ENCODE assay signal across 20 cellular contexts in the genomic region with DNA sequence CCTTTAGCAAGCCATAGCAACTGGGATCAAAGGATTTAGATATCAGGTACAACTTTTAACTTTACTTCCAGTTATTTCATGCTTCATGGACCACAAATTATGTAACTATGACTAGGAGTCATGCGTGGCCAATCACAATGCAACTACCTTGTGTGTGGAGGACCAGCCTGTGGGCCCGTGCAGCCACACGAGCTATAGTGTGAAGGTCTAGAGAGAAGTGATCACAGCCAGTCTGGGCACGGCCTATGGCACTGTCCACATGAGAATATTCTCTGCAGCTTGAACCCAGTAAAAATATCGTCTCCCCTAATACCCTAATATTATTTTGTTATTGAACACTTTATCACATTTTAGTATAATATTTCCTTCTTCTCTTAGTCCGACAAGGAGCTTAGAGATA.
DNase-seq lines count a peak whose midpoint lies in the region; ATAC-seq, FAIRE-seq and TF ChIP-seq lines count a peak whose summit lies in the region.
"Had no signal": no experiment of that assay in that cellular context is flagged by ENCODE, and none has a peak within 500 bp of the region (broad histone marks: within the 10 kb centered on the region; RNA-seq: fewer than 3 reads in every experiment).

No MANE protein-coding gene starts in this region.

- H3K4ac ChIP-seq in H1 (replicated peaks; ENCODE audit: insufficient read length, low read depth, low read length) = no peak overlapping the region
- H3K4ac ChIP-seq in neuronal stem cell (ENCODE audit: low read length) = no peak overlapping the region

- no peak overlapping the region for H3K4me3 Mint-ChIP-seq in activated CD8-positive, alpha-beta T cell treated with anti-CD3 and anti-CD28 coated beads for 36 hours
- H3K4me3 Mint-ChIP-seq: CD14-positive monocyte; CD4-positive, alpha-beta memory T cell had no signal

- intact Hi-C loops in heart right ventricle (cut with DNase I) = no loop called here
- intact Hi-C loops in activated CD8-positive, alpha-beta T cell treated with anti-CD3 and anti-CD28 coated beads for 36 hours (cut with micrococcal nuclease) = no loop called here

- H3K36me3 ChIP-seq in H1 (ENCODE audit: control insufficient read depth in 2 of 4, insufficient read depth in 4 of 4, low read length in 3 of 4) (no peaks in the 10 kb centered on the region), neuronal stem cell (replicated peaks in 1 of 2; ENCODE audit: control insufficient read depth in 2 of 2, insufficient read depth in 2 of 2, low read length in 2 of 2) (no peaks in the 10 kb centered on the region), heart right ventricle (no peaks in the 10 kb centered on the region)
- H3K36me3 ChIP-seq: BLaER1 had no signal

- no peak overlapping the region for H4K91ac ChIP-seq in H1 (replicated peaks; ENCODE audit: insufficient read length, low read length)
- H4K91ac ChIP-seq in neuronal stem cell (ENCODE audit: low read depth, low read length, poor library complexity) = no peak overlapping the region

- H2BK15ac ChIP-seq in H1 (ENCODE audit: low read length) = no peak overlapping the region
- no peak overlapping the region for H2BK15ac ChIP-seq in neuronal stem cell (ENCODE audit: low read length)

- H3K27me3 Mint-ChIP-seq in activated CD8-positive, alpha-beta T cell treated with anti-CD3 and anti-CD28 coated beads for 36 hours = no peaks in the 10 kb centered on the region
- H3K27me3 Mint-ChIP-seq: CD4-positive, alpha-beta memory T cell had no signal

- H3K23ac ChIP-seq in H1 (ENCODE audit: insufficient read length) (no peak overlapping the region), neuronal stem cell (ENCODE audit: low read depth, low read length, poor library complexity) (no peak overlapping the region)

- H2BK5ac ChIP-seq in H1 (ENCODE audit: low read depth, low read length) (no peak overlapping the region), neuronal stem cell (ENCODE audit: low read length) (no peak overlapping the region)

- no peak overlapping the region for H3K56ac ChIP-seq in H1 (replicated peaks; ENCODE audit: insufficient read length, low read depth, low read length)

- no peak for TF ChIP-seq CTCF in H1 (IDR thresholded peaks at IDR 0.05; ENCODE audit: control extremely low read depth in 1 of 3, insufficient read depth in 1 of 3, low read depth in 1 of 3, low read length in 3 of 3)
- no peak for TF ChIP-seq CTCF in heart right ventricle (IDR thresholded peaks at IDR 0.05)
- no peak for TF ChIP-seq CTCF in activated CD8-positive, alpha-beta T cell treated with anti-CD3 and anti-CD28 coated beads for 36 hours (IDR thresholded peaks at IDR 0.05)

- H3K23me2 ChIP-seq in H1 (ENCODE audit: low read depth, low read length) = no peaks in the 10 kb centered on the region

- no peak overlapping the region for H4K5ac ChIP-seq in H1 (ENCODE audit: insufficient read length, low read depth, low read length)

- 93% methylated on average over 6 of the region's 6 CpGs; no CpG with 5 or more reads in 1 of the 2 experiments for WGBS in H1 (ENCODE audit: extremely low coverage in 1 of 2, insufficient coverage in 1 of 2, insufficient read length in 1 of 2, insufficient replicate concordance in 2 of 2, low coverage in 1 of 2, low lambda C conversion rate in 2 of 2, missing lambda C conversion rate in 1 of 2), 2 experiments
- WGBS in neuronal stem cell (ENCODE audit: extremely low coverage in 2 of 2, insufficient read length in 2 of 2, insufficient replicate concordance in 1 of 2), 2 donors = no CpG with 5 or more reads among the region's 6 CpGs
- 91 to 92% methylated on average over 6 of the region's 6 CpGs for WGBS in heart right ventricle, 2 donors

- POLR2A ChIA-PET in H1 (lab: Charles Lee; ENCODE audit: partially characterized antibody) = no interaction called here
- POLR2A ChIA-PET in activated CD8-positive, alpha-beta T cell treated with anti-CD3 and anti-CD28 coated beads for 36 hours (lab: Charles Lee) = no interaction called here

- no peaks in the 10 kb centered on the region for H3K79me1 ChIP-seq in H1 (ENCODE audit: low read depth, low read length)
- H3K79me1 ChIP-seq in neuronal stem cell (ENCODE audit: low read depth, low read length) = no peaks in the 10 kb centered on the region

- no peak for TF ChIP-seq RAD21 in Ishikawa (IDR thresholded peaks at IDR 0.05; ENCODE audit: low read depth)
- TF ChIP-seq RAD21 in H1 (IDR thresholded peaks at IDR 0.05 in 1 of 2, conservative IDR thresholded peaks at IDR 0.05 in 1 of 2; ENCODE audit: low read depth in 2 of 2, low read length in 2 of 2) = no peak

- no peaks in the 10 kb centered on the region for H3K79me2 ChIP-seq in H1 (ENCODE audit: control insufficient read depth in 1 of 2, insufficient read depth in 2 of 2, low read length in 2 of 2)

- H3K14ac ChIP-seq in H1 (ENCODE audit: insufficient read length) (no peak overlapping the region), neuronal stem cell (ENCODE audit: low read length) (no peak overlapping the region)

- H3K4me3 ChIP-seq in H1 (ENCODE audit: extremely low read depth in 1 of 4, insufficient read depth in 2 of 4, low read depth in 3 of 4, low read length in 4 of 4) (no peak overlapping the region), neuronal stem cell (ENCODE audit: low read length in 2 of 2) (no peak overlapping the region), heart right ventricle (no peak overlapping the region)
- H3K4me3 ChIP-seq: BLaER1, GM23248 had no signal

- DNase-seq in H1 (ENCODE audit: low read depth in 1 of 2, low spot score in 2 of 2) (no peak), kidney glomerular epithelial cell (lab: John Stamatoyannopoulos, UW) (peak; percentile 17), neuronal stem cell (ENCODE audit: low spot score) (no peak), heart right ventricle (no peak), NCI-H146 (lab: John Stamatoyannopoulos, UW) (no peak)
- DNase-seq in activated CD4-positive, CD25-positive, alpha-beta regulatory T cell (lab: John Stamatoyannopoulos, UW) = no peak
- no peak for DNase-seq in activated CD8-positive, alpha-beta T cell treated with anti-CD3 and anti-CD28 coated beads for 36 hours
- DNase-seq: 8988T; CD4-positive, alpha-beta memory T cell; DMS153; DMS79; GF-D8; GM23248; HCEC 1CT had no signal

- no peak overlapping the region for H2BK12ac ChIP-seq in H1 (ENCODE audit: low read depth, low read length)
- H2BK12ac ChIP-seq in neuronal stem cell (ENCODE audit: low read length) = no peak overlapping the region

- H2BK20ac ChIP-seq in H1 (ENCODE audit: low read length) = no peak overlapping the region

- no peaks in the 10 kb centered on the region for H4K20me1 ChIP-seq in H1 (replicated peaks in 1 of 2; ENCODE audit: control insufficient read depth in 1 of 2, insufficient read depth in 2 of 2, low read length in 2 of 2)
- H4K20me1 ChIP-seq: BLaER1 had no signal

- CTCF ChIA-PET in H1 (lab: Charles Lee; ENCODE audit: partially characterized antibody) = interaction anchor here (0.6 to 1.5 kb wide), 6 partner anchors 8 to 301 kb away, joined by 3 to 5 read pairs (median 4); no protein-coding TSS in a partner anchor
- CTCF ChIA-PET in activated CD8-positive, alpha-beta T cell treated with anti-CD3 and anti-CD28 coated beads for 36 hours (lab: Charles Lee) = interaction anchor here (1.5 kb wide), 1 partner anchor 15 kb away, joined by 3 read pairs; no protein-coding TSS in a partner anchor

- H3K9ac ChIP-seq in H1 (replicated peaks in 1 of 4; ENCODE audit: extremely low read depth in 1 of 4, low read depth in 3 of 4, low read length in 3 of 4) (no peak overlapping the region), neuronal stem cell (ENCODE audit: low read depth, low read length, poor library complexity) (no peak overlapping the region)
- H3K9ac ChIP-seq: BLaER1, GM23248 had no signal

- 0 out of 2 replicates have a peak overlapping the region, but pooled peaks have one; percentile 44 for H2AFZ ChIP-seq in H1 (ENCODE audit: low read length)
- peak overlapping the region; percentile 17 for H2AFZ ChIP-seq in neuronal stem cell (ENCODE audit: low read length)
- H2AFZ ChIP-seq: GM23248 had no signal

- FAIRE-seq in H1 (lab: Jason Lieb, UNC) = no peak
- FAIRE-seq: GM19239, H54 had no signal

- no peak overlapping the region for H2AK5ac ChIP-seq in H1 (ENCODE audit: low read depth, low read length)
- no peak overlapping the region for H2AK5ac ChIP-seq in neuronal stem cell (ENCODE audit: low read depth, low read length)

- H3K36me3 Mint-ChIP-seq in activated CD8-positive, alpha-beta T cell treated with anti-CD3 and anti-CD28 coated beads for 36 hours (ENCODE audit: low read depth) = no peaks in the 10 kb centered on the region
- H3K36me3 Mint-ChIP-seq: CD14-positive monocyte; CD4-positive, alpha-beta memory T cell had no signal

- ATAC-seq in heart right ventricle = no peak
- ATAC-seq in activated CD8-positive, alpha-beta T cell treated with anti-CD3 and anti-CD28 coated beads for 36 hours = no peak

- H3K9me3 ChIP-seq in H1 (ENCODE audit: insufficient read depth in 2 of 2, low read depth in 1 of 2, low read length in 1 of 2) = no peaks in the 10 kb centered on the region
- no peaks in the 10 kb centered on the region for H3K9me3 ChIP-seq in neuronal stem cell (replicated peaks in 1 of 2; ENCODE audit: control insufficient read depth in 2 of 2, insufficient read depth in 1 of 2, low read depth in 1 of 2, low read length in 2 of 2)
- H3K9me3 ChIP-seq in heart right ventricle = no peaks in the 10 kb centered on the region
- H3K9me3 ChIP-seq: BLaER1 had no signal

- H3K27ac Mint-ChIP-seq in activated CD8-positive, alpha-beta T cell treated with anti-CD3 and anti-CD28 coated beads for 36 hours = no peak overlapping the region
- H3K27ac Mint-ChIP-seq: CD14-positive monocyte; CD4-positive, alpha-beta memory T cell had no signal

- no peak overlapping the region for H3K4me2 ChIP-seq in H1 (ENCODE audit: insufficient read depth in 1 of 2, low read depth in 2 of 2, low read length in 2 of 2)
- H3K4me2 ChIP-seq in neuronal stem cell (ENCODE audit: insufficient read depth, low read length, poor library complexity, severe bottlenecking) = no peak overlapping the region
- H3K4me2 ChIP-seq: BLaER1 had no signal

- H3K27me3 ChIP-seq in H1 (replicated peaks in 1 of 4; ENCODE audit: control insufficient read depth in 3 of 4, extremely low read depth in 1 of 4, insufficient read depth in 3 of 4, low read length in 3 of 4) (no peaks in the 10 kb centered on the region), neuronal stem cell (ENCODE audit: control insufficient read depth in 3 of 3, insufficient read depth in 3 of 3, low read depth in 1 of 3, low read length in 3 of 3) (no peaks in the 10 kb centered on the region), heart right ventricle (peaks cover 0 to 2% (median 0%) of the 10 kb centered on the region in 7 donors)
- H3K27me3 ChIP-seq: BLaER1 had no signal

- TF ChIP-seq EP300 in Ishikawa (IDR thresholded peaks at IDR 0.05; ENCODE audit: borderline replicate concordance) (no peak), H1 (IDR thresholded peaks at IDR 0.05; ENCODE audit: borderline replicate concordance in 1 of 2, low read depth in 2 of 2, low read length in 2 of 2) (no peak)

- H3K27ac ChIP-seq in H1 (ENCODE audit: low read depth, low read length) (no peak overlapping the region), neuronal stem cell (replicated peaks; ENCODE audit: low read length) (no peak overlapping the region), heart right ventricle (no peak overlapping the region)
- H3K27ac ChIP-seq: BLaER1, GM23248, HL-60 had no signal

- H2BK120ac ChIP-seq in H1 (replicated peaks; ENCODE audit: low read depth, low read length) (no peak overlapping the region), neuronal stem cell (ENCODE audit: low read depth, low read length) (no peak overlapping the region)

- H3K18ac ChIP-seq in H1 (ENCODE audit: extremely low read depth, low read length) (no peak overlapping the region), neuronal stem cell (ENCODE audit: low read length) (no peak overlapping the region)

- H4K8ac ChIP-seq in H1 (ENCODE audit: extremely low read depth, insufficient read depth, low read length) (no peak overlapping the region), neuronal stem cell (ENCODE audit: low read depth, low read length) (no peak overlapping the region)

- no peaks in the 10 kb centered on the region for H3K4me1 Mint-ChIP-seq in activated CD8-positive, alpha-beta T cell treated with anti-CD3 and anti-CD28 coated beads for 36 hours (ENCODE audit: low read depth)
- H3K4me1 Mint-ChIP-seq: CD14-positive monocyte; CD4-positive, alpha-beta memory T cell had no signal

- no peak for TF ChIP-seq POLR2A in H1 (IDR thresholded peaks at IDR 0.05; ENCODE audit: control extremely low read depth in 1 of 2, low read depth in 2 of 2, low read length in 2 of 2)

- H3K9me3 Mint-ChIP-seq in activated CD8-positive, alpha-beta T cell treated with anti-CD3 and anti-CD28 coated beads for 36 hours = no peaks in the 10 kb centered on the region

- H3K4me1 ChIP-seq in H1 (replicated peaks in 1 of 4; ENCODE audit: control insufficient read depth in 3 of 4, insufficient read depth in 4 of 4, low read length in 3 of 4) (no peaks in the 10 kb centered on the region), neuronal stem cell (ENCODE audit: control insufficient read depth in 2 of 2, insufficient read depth in 1 of 2, low read depth in 1 of 2, low read length in 2 of 2) (no peaks in the 10 kb centered on the region), heart right ventricle (no peaks in the 10 kb centered on the region)
- H3K4me1 ChIP-seq: BLaER1 had no signal
